19 cellular contexts compared by ENCODE assay signal in the genomic region with DNA sequence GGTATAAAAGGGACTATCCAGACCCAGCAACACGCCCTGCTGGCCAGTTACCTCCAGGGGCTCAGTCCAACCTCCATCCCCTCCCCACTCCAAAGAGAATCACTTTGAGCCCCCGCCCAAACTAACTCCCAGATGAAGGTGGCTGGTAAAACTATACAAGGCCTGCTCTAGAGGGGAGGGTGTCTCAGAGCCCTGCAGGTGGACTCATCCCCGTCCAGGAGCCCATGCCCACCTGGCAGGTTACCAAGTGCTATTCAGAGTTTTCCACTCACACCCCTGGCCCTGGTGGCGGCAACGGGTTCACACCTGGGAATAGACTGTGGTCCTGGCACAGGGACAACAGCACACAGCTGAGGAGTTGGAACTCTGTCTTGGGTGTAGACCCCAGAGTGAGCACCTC. TPM values are rescaled to one million over a fixed set of nuclear protein-coding genes. Genes with fewer than 3 reads are reported as not detected.
A peak's percentile ranks its signal among the peaks of the same experiment; 100 is the strongest.
DNase-seq lines count a peak whose midpoint lies in the region; ATAC-seq and TF ChIP-seq lines count a peak whose summit lies in the region.
"Had no signal": no experiment of that assay in that cellular context is flagged by ENCODE, and none has a peak within 500 bp of the region (broad histone marks: within the 10 kb centered on the region; RNA-seq: fewer than 3 reads in every experiment).

No MANE protein-coding gene starts in this region.

- intact Hi-C loops in adrenal gland (cut with DNase I), result no loop called here
- intact Hi-C loops in left lung (cut with DNase I), result no loop called here
- intact Hi-C loops in spleen (cut with DNase I; ENCODE audit: low total_unique reads), result no loop called here

- DNase-seq in H7, result peak; percentile 31
- peak in 1 of 7 donors; percentile 33 for DNase-seq in adrenal gland
- no peak for DNase-seq in left lung
- DNase-seq in spleen, result peak; percentile 48
- DNase-seq in mesenteric fat pad (ENCODE audit: low spot score), result no peak
- DNase-seq: activated CD4-positive, alpha-beta T cell treated with anti-CD3 and anti-CD28 coated beads for 1 hour; activated naive CD8-positive, alpha-beta T cell treated with anti-CD3 and anti-CD28 coated beads, Interleukin-2, amount 50 U/mL, for 24 hours; activated T-cell treated with anti-CD3 and anti-CD28 coated beads for 4 hours; colonic mucosa; NCI-H2081 treated with DMSO at 0.1 percent for 48 hours; NCI-H748 treated with DMSO at 0.1 percent for 48 hours; T-helper 2 cell had no signal

- H3K27me3 ChIP-seq in H7 (ENCODE audit: control insufficient read depth, insufficient read depth, low read length) (no peaks in the 10 kb centered on the region), adrenal gland (no peaks in the 10 kb centered on the region), left lung (no peaks in the 10 kb centered on the region), spleen (replicated peaks in 1 of 7) (no peaks in the 10 kb centered on the region)
- H3K27me3 ChIP-seq: BLaER1 treated with 17β-estradiol and CSF1 and Interleukin-3, amounts not matched to agents 10 nM and 100 nM; colonic mucosa; neutrophil had no signal

- no peak for TF ChIP-seq CTCF in adrenal gland (IDR thresholded peaks at IDR 0.05)
- TF ChIP-seq CTCF in left lung (IDR thresholded peaks at IDR 0.05), result no peak
- no peak for TF ChIP-seq CTCF in spleen (IDR thresholded peaks at IDR 0.05 in 8 of 11, conservative IDR thresholded peaks at IDR 0.05 in 3 of 11)

- H3K36me3 ChIP-seq in H7 (replicated peaks; ENCODE audit: control insufficient read depth, insufficient read depth, low read length) (peaks cover 41% of the 10 kb centered on the region), adrenal gland (replicated peaks in 1 of 2) (peaks cover 0 to 70% of the 10 kb centered on the region in 2 donors), left lung (peaks cover 0 to 56% of the 10 kb centered on the region in 2 donors), spleen (peaks cover 0 to 63% (median 18%) of the 10 kb centered on the region in 6 donors)
- H3K36me3 ChIP-seq: neutrophil had no signal

- H3K4me3 ChIP-seq in H7 (ENCODE audit: insufficient read depth, low read depth, low read length) (no peak overlapping the region), adrenal gland (no peak overlapping the region), left lung (no peak overlapping the region), spleen (no peak overlapping the region)
- H3K4me3 ChIP-seq: BLaER1 treated with 17β-estradiol and CSF1 and Interleukin-3, amounts not matched to agents 10 nM and 100 nM; colonic mucosa; skin epidermis had no signal

- WGBS in adrenal gland, 4 donors, result 77 to 94% (median 84%) methylated on average over 2 to 5 of the region's 5 CpGs
- WGBS in spleen, 5 donors, result 79 to 95% (median 86%) methylated on average over 2 to 5 of the region's 5 CpGs

- ATAC-seq in left lung (peak; percentile 1), GM18858 (IDR thresholded peaks at IDR 0.05; ENCODE audit: unreplicated experiment) (no peak), HG03442 (IDR thresholded peaks at IDR 0.05; ENCODE audit: unreplicated experiment) (no peak), GM18870 (IDR thresholded peaks at IDR 0.05; ENCODE audit: unreplicated experiment) (no peak)
- ATAC-seq: activated naive CD8-positive, alpha-beta T cell treated with anti-CD3 and anti-CD28 coated beads, Interleukin-2, amount 50 U/mL, for 24 hours had no signal

- H3K9me3 ChIP-seq in adrenal gland (replicated peaks in 1 of 3) (no peaks in the 10 kb centered on the region), left lung (no peaks in the 10 kb centered on the region), spleen (no peaks in the 10 kb centered on the region)
- H3K9me3 ChIP-seq: BLaER1 treated with 17β-estradiol and CSF1 and Interleukin-3, amounts not matched to agents 10 nM and 100 nM; colonic mucosa; neutrophil had no signal

- no peak for TF ChIP-seq POLR2A in adrenal gland (IDR thresholded peaks at IDR 0.05)
- no peak for TF ChIP-seq POLR2A in spleen (IDR thresholded peaks at IDR 0.05)

- H3K27ac ChIP-seq in adrenal gland (peak overlapping the region in 4 of 5 donors; percentile 63 to 93 (median 82)), left lung (peak overlapping the region; percentile 50 to 72), spleen (peak overlapping the region in 4 of 8 donors; percentile 27 to 60 (median 44))
- H3K27ac ChIP-seq: colonic mucosa, neutrophil, RWPE1 had no signal

- H3K4me1 ChIP-seq in adrenal gland (replicated peaks in 1 of 2) (peaks cover 24 to 35% of the 10 kb centered on the region in 2 donors), left lung (peaks cover 14 to 45% of the 10 kb centered on the region in 2 donors), spleen (peaks cover 0 to 44% (median 22%) of the 10 kb centered on the region in 6 donors)
- H3K4me1 ChIP-seq: colonic mucosa had no signal

RNA-seq across cellular contexts. Expression of a gene that starts 29.0 kb away (rescaled TPM):
- 34.8 and 36.1 TPM in 2 replicates for total RNA-seq in H7 (2014; rRNA removed; shearing (Covaris generic))
- total RNA-seq in adrenal gland (10 to 100 TPM; 15.8 to 47.3 (median 30.7) TPM), left lung (10 to 100 TPM; 25.0 to 41.6 TPM), spleen (10 to 100 TPM in 6 of 7 donors, 1 to 10 TPM in 1; 9.8 to 16.6 (median 15.1) TPM), mesenteric fat pad (26.9 TPM)
- polyA plus RNA-seq in adrenal gland (10 to 100 TPM in 1 of 3 donors, 1 to 10 TPM in 2; 4.4 to 12.7 (median 8.3) TPM), spleen (1 to 10 TPM; 1.1 to 3.0 (median 1.8) TPM)

Comparison
In these comparisons a context has a peak if more than half of its experiments do, and no peak if none do; other contexts are left out.
1. DNase-seq: peak in H7 (single experiment) and spleen (single experiment); none in left lung (0 of 2) and mesenteric fat pad (single experiment).